10 cellular contexts compared by ENCODE assay signal in genomic region chr12:74539261-74539660, GRCh38. TPM values are rescaled to one million over a fixed set of nuclear protein-coding genes. Genes with fewer than 3 reads are reported as not detected.
DNase-seq lines count a peak whose midpoint lies in the region; ATAC-seq and TF ChIP-seq lines count a peak whose summit lies in the region.
"Had no signal": no experiment of that assay in that cellular context is flagged by ENCODE, and none has a peak within 500 bp of the region (broad histone marks: within the 10 kb centered on the region; RNA-seq: fewer than 3 reads in every experiment).

No MANE protein-coding gene starts in this region.

- peaks cover 17% of the 10 kb centered on the region for H3K36me3 Mint-ChIP-seq in memory B cell

- TF ChIP-seq CTCF in right atrium auricular region (IDR thresholded peaks at IDR 0.05) (no peak), ascending aorta (IDR thresholded peaks at IDR 0.05) (no peak)

- peak overlapping the region; percentile 86 for H3K4me3 Mint-ChIP-seq in memory B cell

- H3K9me3 ChIP-seq in right atrium auricular region = no peaks in the 10 kb centered on the region
- H3K9me3 ChIP-seq in ascending aorta = no peaks in the 10 kb centered on the region
- H3K9me3 ChIP-seq: neutrophil had no signal

- H3K27me3 ChIP-seq in right atrium auricular region (no peaks in the 10 kb centered on the region), ascending aorta (no peaks in the 10 kb centered on the region)
- H3K27me3 ChIP-seq: neutrophil had no signal

- H3K4me1 ChIP-seq in right atrium auricular region (peaks cover 0 to 38% of the 10 kb centered on the region in 2 donors), ascending aorta (peaks cover 11 to 17% of the 10 kb centered on the region in 2 donors)

- H3K4me1 Mint-ChIP-seq in memory B cell = peaks cover 37% of the 10 kb centered on the region

- H3K27ac Mint-ChIP-seq in memory B cell = peak overlapping the region; percentile 99

- intact Hi-C loops in left cardiac atrium (cut with DNase I) (no loop called here), ascending aorta (cut with DNase I) (no loop called here)

- H3K27me3 Mint-ChIP-seq in memory B cell = no peaks in the 10 kb centered on the region

- DNase-seq in right atrium auricular region (ENCODE audit: low spot score) (no peak), left cardiac atrium (no peak), ascending aorta (ENCODE audit: low spot score in 2 of 2) (no peak), memory B cell (ENCODE audit: low spot score in 2 of 2) (no peak)
- no peak for DNase-seq in stimulated activated CD4-positive, alpha-beta T cell treated with anti-CD3 and anti-CD28 coated beads, Interleukin-12 subunit alpha, Interleukin-12 subunit beta, amount 100 ng/mL, for 4 hours
- DNase-seq: SHP77 treated with DMSO at 0.1 percent for 48 hours had no signal

- no peak for ATAC-seq in left cardiac atrium
- ATAC-seq in memory B cell (ENCODE audit: low read depth) = no peak
- no peak for ATAC-seq in HG03571 (IDR thresholded peaks at IDR 0.05; ENCODE audit: unreplicated experiment)
- no peak for ATAC-seq in GM18867 (IDR thresholded peaks at IDR 0.05; ENCODE audit: unreplicated experiment)
- no peak for ATAC-seq in GM19328 (IDR thresholded peaks at IDR 0.05; ENCODE audit: unreplicated experiment)

- no peaks in the 10 kb centered on the region for H3K9me3 Mint-ChIP-seq in memory B cell

- H3K36me3 ChIP-seq in right atrium auricular region (no peaks in the 10 kb centered on the region), ascending aorta (peaks cover 11 to 23% of the 10 kb centered on the region in 2 donors)

- H3K27ac ChIP-seq in right atrium auricular region (peak overlapping the region; percentile 91), ascending aorta (no peak overlapping the region)

- H3K4me3 ChIP-seq in right atrium auricular region = peak overlapping the region; percentile 68 to 71
- peak overlapping the region; percentile 72 to 79 for H3K4me3 ChIP-seq in ascending aorta

RNA-seq across cellular contexts. Expression of gene ATXN7L3B, which starts 1.6 kb away (rescaled TPM):
- total RNA-seq in right atrium auricular region (10 to 100 TPM; 20.4 to 22.0 TPM), left cardiac atrium (10 to 100 TPM; 22.0 to 22.5 TPM), ascending aorta (11.3 TPM)

Comparison
In these comparisons a context has a peak if more than half of its experiments do, and no peak if none do; other contexts are left out.
1. H3K27ac ChIP-seq: peak in right atrium auricular region (2 of 2); none in ascending aorta (0 of 2).